Comparison of ENCODE assay signal across 2 cellular contexts in genomic region chr3:183837894-183838293, GRCh38.
TF ChIP-seq lines count a peak whose summit lies in the region.

No MANE protein-coding gene starts in this region.

TF ChIP-seq in HEK293, 187 proteins besides CTCF, POLR2A, EP300 and RAD21:
- peak; percentile 63 for TF ChIP-seq ZNF121 (tag by site-specific recombination; IDR thresholded peaks at IDR 0.05)
- TF ChIP-seq KLF7 (tag by site-specific recombination; IDR thresholded peaks at IDR 0.05; ENCODE audit: borderline replicate concordance), result no peak
- no peak for TF ChIP-seq INSM2 (tag by site-specific recombination; IDR thresholded peaks at IDR 0.05)
- TF ChIP-seq ZNF791 (tag by site-specific recombination; IDR thresholded peaks at IDR 0.05), result no peak
- TF ChIP-seq ZNF585B (tag by site-specific recombination; IDR thresholded peaks at IDR 0.05), result no peak

TF ChIP-seq in K562, 482 proteins besides CTCF, POLR2A, EP300 and RAD21:
- TF ChIP-seq ZNF121 (CRISPR knock-in tag; conservative IDR thresholded peaks at IDR 0.05), result peak; percentile 50; the same call in 1 of the 2 replicates
- TF ChIP-seq SAFB (IDR thresholded peaks at IDR 0.05; ENCODE audit: borderline replicate concordance, low read depth, low read length), result no peak
- no peak for TF ChIP-seq TAF15 (IDR thresholded peaks at IDR 0.05; ENCODE audit: low read depth, low read length)
- TF ChIP-seq RBM25 (IDR thresholded peaks at IDR 0.05; ENCODE audit: low read depth, low read length, severe bottlenecking), result no peak
- TF ChIP-seq ESRRA (IDR thresholded peaks at IDR 0.05; ENCODE audit: borderline replicate concordance, low read depth), result no peak
- no peak for TF ChIP-seq SNRNP70 (optimal IDR thresholded peaks at IDR 0.05; ENCODE audit: low read depth, low read length)
TF ChIP-seq in K562: peak in this region for 1.
